8 cellular contexts compared by ENCODE assay signal in genomic region chr17:68036304-68037147, GRCh38. TPM values are rescaled to one million over a fixed set of nuclear protein-coding genes. Genes with fewer than 3 reads are reported as not detected.
A peak's percentile ranks its signal among the peaks of the same experiment; 100 is the strongest.
DNase-seq lines count a peak whose midpoint lies in the region; ATAC-seq and TF ChIP-seq lines count a peak whose summit lies in the region.

No MANE protein-coding gene starts in this region.

- H3K27ac ChIP-seq in dorsolateral prefrontal cortex: peak overlapping the region in 52 of 59 donors; percentile 48 to 93 (median 80)

- peak overlapping the region; percentile 88 to 90 for H3K27ac Mint-ChIP-seq in natural killer cell

- no peaks in the 10 kb centered on the region for H3K27me3 ChIP-seq in dorsolateral prefrontal cortex

- peak overlapping the region; percentile 49 to 100 (median 96) for H3K4me3 ChIP-seq in dorsolateral prefrontal cortex

- peaks cover 8 to 13% of the 10 kb centered on the region in 2 donors for H3K4me1 Mint-ChIP-seq in natural killer cell

- ATAC-seq in natural killer cell (no peak), HG02588 (IDR thresholded peaks at IDR 0.05; ENCODE audit: unreplicated experiment) (no peak)

- H3K36me3 Mint-ChIP-seq in natural killer cell: no peaks in the 10 kb centered on the region

- TF ChIP-seq CTCF in dorsolateral prefrontal cortex (IDR thresholded peaks at IDR 0.05 in 54 of 56, conservative IDR thresholded peaks at IDR 0.05 in 2 of 56; ENCODE audit: low read depth in 1 of 56, partially characterized antibody in 56 of 56): no peak
- no peak for TF ChIP-seq CTCF in natural killer cell (IDR thresholded peaks at IDR 0.05)

- H3K4me3 Mint-ChIP-seq in natural killer cell: peak overlapping the region; percentile 93

- H3K9me3 Mint-ChIP-seq in natural killer cell: no peaks in the 10 kb centered on the region

- DNase-seq in EH (ENCODE audit: low read depth): peak; percentile 75
- peak; percentile 58 for DNase-seq in M059J (ENCODE audit: low read depth)
- no peak for DNase-seq in dorsolateral prefrontal cortex
- no peak for DNase-seq in natural killer cell
- DNase-seq in ecto neural progenitor cell (ENCODE audit: low spot score): no peak
- no peak for DNase-seq in DMS 273 (lab: John Stamatoyannopoulos, UW; ENCODE audit: unreplicated experiment)
- no peak for DNase-seq in ureter (ENCODE audit: low spot score)

- intact Hi-C loops in dorsolateral prefrontal cortex (cut with DNase I) (loop anchor here (5.0 to 10.0 kb wide), 3 partner anchors 44 to 418 kb away; partner anchors contain the start of gene WIPI1 (in 2 of the 2)), natural killer cell (cut with micrococcal nuclease) (no loop called here)

- no peaks in the 10 kb centered on the region for H3K27me3 Mint-ChIP-seq in natural killer cell (ENCODE audit: low read depth in 2 of 2)

RNA-seq across cellular contexts. Expression of gene KPNA2, which starts 1.0 kb away (rescaled TPM):
- total RNA-seq in M059J (2014; rRNA removed; shearing (Covaris generic)): 188 and 239 TPM in 2 replicates
- total RNA-seq in dorsolateral prefrontal cortex (10 to 100 TPM; 17.2 to 55.8 (median 35.5) TPM), natural killer cell (10 to 100 TPM; 45.1 to 52.8 (median 49.3) TPM), ureter (23.0 TPM)

RNA-seq across cellular contexts. Expression of gene C17orf58, which starts 40.3 kb away (rescaled TPM):
- 22.6 and 30.3 TPM in 2 replicates for total RNA-seq in M059J (2014; rRNA removed; shearing (Covaris generic))
- total RNA-seq in dorsolateral prefrontal cortex (10 to 100 TPM in 60 of 120 experiments, 1 to 10 TPM in 60; 6.1 to 15.7 (median 10.0) TPM), natural killer cell (1 to 10 TPM; 4.3 to 5.8 (median 4.6) TPM), ureter (9.1 TPM)

Comparison
In these comparisons a context has a peak if more than half of its experiments do, and no peak if none do; other contexts are left out.
1. DNase-seq: peak in EH (single experiment) and M059J (single experiment); none in dorsolateral prefrontal cortex (0 of 10), natural killer cell (single experiment), ecto neural progenitor cell (single experiment), DMS 273 (single experiment) and ureter (single experiment).